1 cellular context compared by ENCODE assay signal in the genomic region with DNA sequence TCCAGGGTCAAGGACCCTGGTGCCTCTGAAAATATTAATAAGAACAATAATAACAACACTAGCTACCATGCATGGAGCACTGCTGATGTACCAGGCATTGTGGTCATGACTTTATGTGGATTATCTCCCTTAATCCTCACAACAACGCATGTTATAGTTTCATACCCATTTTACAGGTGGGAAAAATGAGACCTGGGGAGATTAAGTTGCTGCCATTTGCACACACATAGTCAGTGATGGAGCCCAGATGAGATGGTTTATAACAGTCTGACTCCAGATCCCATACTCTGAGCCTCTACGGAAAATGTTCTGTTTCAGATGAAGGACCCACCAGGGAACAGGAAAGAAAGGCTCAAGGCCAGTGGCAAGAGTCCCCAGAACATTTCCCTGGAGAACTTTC.
TF ChIP-seq lines count a peak whose summit lies in the region.

No MANE protein-coding gene starts in this region.

TF ChIP-seq in HepG2, 621 proteins besides CTCF, POLR2A, EP300 and RAD21 (continued from another document):
- TF ChIP-seq, protein P1, sequence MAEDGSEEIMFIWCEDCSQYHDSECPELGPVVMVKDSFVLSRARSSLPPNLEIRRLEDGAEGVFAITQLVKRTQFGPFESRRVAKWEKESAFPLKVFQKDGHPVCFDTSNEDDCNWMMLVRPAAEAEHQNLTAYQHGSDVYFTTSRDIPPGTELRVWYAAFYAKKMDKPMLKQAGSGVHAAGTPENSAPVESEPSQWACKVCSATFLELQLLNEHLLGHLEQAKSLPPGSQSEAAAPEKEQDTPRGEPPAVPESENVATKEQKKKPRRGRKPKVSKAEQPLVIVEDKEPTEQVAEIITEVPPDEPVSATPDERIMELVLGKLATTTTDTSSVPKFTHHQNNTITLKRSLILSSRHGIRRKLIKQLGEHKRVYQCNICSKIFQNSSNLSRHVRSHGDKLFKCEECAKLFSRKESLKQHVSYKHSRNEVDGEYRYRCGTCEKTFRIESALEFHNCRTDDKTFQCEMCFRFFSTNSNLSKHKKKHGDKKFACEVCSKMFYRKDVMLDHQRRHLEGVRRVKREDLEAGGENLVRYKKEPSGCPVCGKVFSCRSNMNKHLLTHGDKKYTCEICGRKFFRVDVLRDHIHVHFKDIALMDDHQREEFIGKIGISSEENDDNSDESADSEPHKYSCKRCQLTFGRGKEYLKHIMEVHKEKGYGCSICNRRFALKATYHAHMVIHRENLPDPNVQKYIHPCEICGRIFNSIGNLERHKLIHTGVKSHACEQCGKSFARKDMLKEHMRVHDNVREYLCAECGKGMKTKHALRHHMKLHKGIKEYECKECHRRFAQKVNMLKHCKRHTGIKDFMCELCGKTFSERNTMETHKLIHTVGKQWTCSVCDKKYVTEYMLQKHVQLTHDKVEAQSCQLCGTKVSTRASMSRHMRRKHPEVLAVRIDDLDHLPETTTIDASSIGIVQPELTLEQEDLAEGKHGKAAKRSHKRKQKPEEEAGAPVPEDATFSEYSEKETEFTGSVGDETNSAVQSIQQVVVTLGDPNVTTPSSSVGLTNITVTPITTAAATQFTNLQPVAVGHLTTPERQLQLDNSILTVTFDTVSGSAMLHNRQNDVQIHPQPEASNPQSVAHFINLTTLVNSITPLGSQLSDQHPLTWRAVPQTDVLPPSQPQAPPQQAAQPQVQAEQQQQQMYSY (CRISPR knock-in tag; IDR thresholded peaks at IDR 0.05) = no peak
- no peak for TF ChIP-seq AGO1 (IDR thresholded peaks at IDR 0.05; ENCODE audit: low read depth, low read length, poor library complexity, severe bottlenecking)
